13 cellular contexts compared by ENCODE assay signal in the genomic region with DNA sequence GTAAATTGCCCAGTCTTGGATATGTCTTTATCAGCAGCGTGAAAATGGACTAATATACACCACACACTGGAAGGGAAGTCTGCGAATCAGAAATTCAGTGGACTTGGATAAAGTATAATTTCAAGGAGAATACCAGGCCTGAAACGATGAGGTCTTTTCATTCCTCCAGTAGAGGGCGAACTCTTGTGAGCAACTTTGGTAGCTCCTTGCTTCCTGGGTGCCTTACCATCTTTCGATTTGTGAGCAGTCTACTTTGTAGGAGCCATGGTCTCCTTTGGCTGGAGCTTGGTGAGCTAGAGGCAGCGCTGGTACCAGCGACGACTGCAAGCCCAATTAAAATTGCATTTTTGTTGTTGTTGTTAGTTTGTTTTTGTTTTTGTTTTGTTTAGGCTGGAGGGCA.
DNase-seq lines count a peak whose midpoint lies in the region; ATAC-seq and TF ChIP-seq lines count a peak whose summit lies in the region.
"Had no signal": no experiment of that assay in that cellular context is flagged by ENCODE, and none has a peak within 500 bp of the region (broad histone marks: within the 10 kb centered on the region; RNA-seq: fewer than 3 reads in every experiment).

No MANE protein-coding gene starts in this region.

- peak; percentile 11 to 37 for TF ChIP-seq CTCF in mammary epithelial cell (conservative IDR thresholded peaks at IDR 0.05 in 1 of 2, IDR thresholded peaks at IDR 0.05 in 1 of 2; ENCODE audit: extremely low read depth in 1 of 2, insufficient read depth in 1 of 2, low read depth in 1 of 2, low read length in 2 of 2)
- TF ChIP-seq CTCF in breast epithelium (IDR thresholded peaks at IDR 0.05) = no peak
- peak; percentile 33 for TF ChIP-seq CTCF in NB4 (IDR thresholded peaks at IDR 0.05; ENCODE audit: low read depth, low read length)
- TF ChIP-seq CTCF in choroid plexus epithelial cell (conservative IDR thresholded peaks at IDR 0.05; ENCODE audit: low read depth, low read length) = peak; percentile 44

- POLR2A ChIA-PET in T-cell (lab: Charles Lee) = no interaction called here

- no peak overlapping the region for H2AFZ ChIP-seq in mammary epithelial cell (ENCODE audit: low read depth, low read length)

- H3K4me1 ChIP-seq in mammary epithelial cell (ENCODE audit: insufficient read depth, low read length) (no peaks in the 10 kb centered on the region), breast epithelium (no peaks in the 10 kb centered on the region)
- H3K4me1 ChIP-seq: heart left ventricle had no signal

- H3K27ac ChIP-seq in mammary epithelial cell (ENCODE audit: insufficient read depth, low read depth, low read length) (no peak overlapping the region), breast epithelium (no peak overlapping the region)
- H3K27ac ChIP-seq: heart left ventricle had no signal

- in situ Hi-C loops in mammary epithelial cell (cut with MboI; ENCODE audit: low sequenced_read_pairs in 2 of 2) = no loop called here

- H3K9me3 ChIP-seq in mammary epithelial cell (replicated peaks; ENCODE audit: insufficient read depth, low read length) = no peaks in the 10 kb centered on the region
- H3K9me3 ChIP-seq in breast epithelium = peaks cover 0 to 7% of the 10 kb centered on the region in 2 donors

- dilution Hi-C loops in mammary epithelial cell (cut with HindIII; ENCODE audit: low sequenced_read_pairs) = no loop called here

- H3K4me1 Mint-ChIP-seq in T-cell = no peaks in the 10 kb centered on the region

- no peaks in the 10 kb centered on the region for H3K27me3 Mint-ChIP-seq in T-cell

- ATAC-seq in HG03108 (IDR thresholded peaks at IDR 0.05; ENCODE audit: unreplicated experiment) = no peak
- ATAC-seq in GM21526 (IDR thresholded peaks at IDR 0.05; ENCODE audit: low FRiP score, unreplicated experiment) = no peak
- no peak for ATAC-seq in T-cell (replicated peaks in 1 of 4)
- ATAC-seq: heart left ventricle had no signal

- no peak overlapping the region for H3K27ac Mint-ChIP-seq in T-cell
- H3K27ac Mint-ChIP-seq: T-helper 2 cell treated with Interferon-gamma antibody and Interleukin-4, amounts not matched to agents 5 μg/mL and 100 μg/mL, for 36 hours had no signal

- H3K36me3 Mint-ChIP-seq in T-cell = no peaks in the 10 kb centered on the region

- H3K4me3 ChIP-seq in mammary epithelial cell (replicated peaks in 1 of 3; ENCODE audit: insufficient read depth in 1 of 3, low read depth in 2 of 3, low read length in 3 of 3) (no peak overlapping the region), breast epithelium (no peak overlapping the region), NB4 (ENCODE audit: low read depth, low read length) (no peak overlapping the region), choroid plexus epithelial cell (ENCODE audit: low read depth, low read length) (no peak overlapping the region)
- H3K4me3 ChIP-seq: heart left ventricle had no signal

- no peak for TF ChIP-seq POLR2A in breast epithelium (IDR thresholded peaks at IDR 0.05)
- no peak for TF ChIP-seq POLR2A in NB4 (IDR thresholded peaks at IDR 0.05; ENCODE audit: extremely low read depth, insufficient read length)

- H4K20me1 ChIP-seq in mammary epithelial cell (ENCODE audit: insufficient read depth, low read length) = no peaks in the 10 kb centered on the region

- H3K27me3 ChIP-seq in mammary epithelial cell (ENCODE audit: insufficient read depth, low read length) (no peaks in the 10 kb centered on the region), breast epithelium (no peaks in the 10 kb centered on the region)
- H3K27me3 ChIP-seq: heart left ventricle had no signal

- H3K9ac ChIP-seq in mammary epithelial cell (ENCODE audit: insufficient read depth, low read length) = no peak overlapping the region

- peak; percentile 2 for DNase-seq in mammary epithelial cell
- DNase-seq in breast epithelium (ENCODE audit: low spot score in 2 of 2) = no peak
- peak; percentile 23 for DNase-seq in NB4 (ENCODE audit: low read depth)
- peak; percentile 18 for DNase-seq in choroid plexus epithelial cell (ENCODE audit: low read depth)
- DNase-seq in activated CD4-positive, CD25-positive, alpha-beta regulatory T cell (lab: John Stamatoyannopoulos, UW) = no peak
- no peak for DNase-seq in T-cell
- DNase-seq: GOT3, heart left ventricle, mesenchymal stem cell, NCI-H1048 had no signal

- no peaks in the 10 kb centered on the region for H3K79me2 ChIP-seq in mammary epithelial cell (ENCODE audit: insufficient read depth, low read length)

- peaks cover 10 to 31% (median 16%) of the 10 kb centered on the region in 3 donors for H3K9me3 Mint-ChIP-seq in T-cell

- BruUV-seq in mammary epithelial cell (replicated peaks; lab: Mats Ljungman, UMichigan) = no TSS peak

- no peak overlapping the region for H3K4me3 Mint-ChIP-seq in T-cell
- H3K4me3 Mint-ChIP-seq: T-helper 2 cell treated with Interferon-gamma antibody and Interleukin-4, amounts not matched to agents 5 μg/mL and 100 μg/mL, for 36 hours had no signal

- CTCF ChIA-PET in mammary epithelial cell (lab: Charles Lee; ENCODE audit: low non-redundant PET) = interaction anchor here (0.6 kb wide), 1 partner anchor 852 kb away, joined by 8 read pairs; no protein-coding TSS in a partner anchor
- CTCF ChIA-PET in T-cell (lab: Charles Lee) = no interaction called here

- intact Hi-C loops in mammary epithelial cell (cut with micrococcal nuclease) (no loop called here), breast epithelium (cut with DNase I; ENCODE audit: low total_unique reads) (no loop called here)

- H3K4me2 ChIP-seq in mammary epithelial cell (ENCODE audit: insufficient read depth, low read depth, low read length) = no peak overlapping the region

- H3K36me3 ChIP-seq in mammary epithelial cell (ENCODE audit: insufficient read depth, low read length) (no peaks in the 10 kb centered on the region), breast epithelium (no peaks in the 10 kb centered on the region)
- H3K36me3 ChIP-seq: heart left ventricle had no signal

- WGBS in mammary epithelial cell (ENCODE audit: low coverage, missing lambda C conversion rate) = 84% methylated on average over 7 of the region's 8 CpGs

Comparison
In these comparisons a context has a peak if more than half of its experiments do, and no peak if none do; other contexts are left out.
1. DNase-seq: peak in mammary epithelial cell (single experiment), NB4 (single experiment) and choroid plexus epithelial cell (single experiment); none in breast epithelium (0 of 2), activated CD4-positive, CD25-positive, alpha-beta regulatory T cell (0 of 4) and T-cell (0 of 34).
2. CTCF ChIP-seq: peak in mammary epithelial cell (2 of 2), NB4 (single experiment) and choroid plexus epithelial cell (single experiment); none in breast epithelium (0 of 3).